In the genomic region with DNA sequence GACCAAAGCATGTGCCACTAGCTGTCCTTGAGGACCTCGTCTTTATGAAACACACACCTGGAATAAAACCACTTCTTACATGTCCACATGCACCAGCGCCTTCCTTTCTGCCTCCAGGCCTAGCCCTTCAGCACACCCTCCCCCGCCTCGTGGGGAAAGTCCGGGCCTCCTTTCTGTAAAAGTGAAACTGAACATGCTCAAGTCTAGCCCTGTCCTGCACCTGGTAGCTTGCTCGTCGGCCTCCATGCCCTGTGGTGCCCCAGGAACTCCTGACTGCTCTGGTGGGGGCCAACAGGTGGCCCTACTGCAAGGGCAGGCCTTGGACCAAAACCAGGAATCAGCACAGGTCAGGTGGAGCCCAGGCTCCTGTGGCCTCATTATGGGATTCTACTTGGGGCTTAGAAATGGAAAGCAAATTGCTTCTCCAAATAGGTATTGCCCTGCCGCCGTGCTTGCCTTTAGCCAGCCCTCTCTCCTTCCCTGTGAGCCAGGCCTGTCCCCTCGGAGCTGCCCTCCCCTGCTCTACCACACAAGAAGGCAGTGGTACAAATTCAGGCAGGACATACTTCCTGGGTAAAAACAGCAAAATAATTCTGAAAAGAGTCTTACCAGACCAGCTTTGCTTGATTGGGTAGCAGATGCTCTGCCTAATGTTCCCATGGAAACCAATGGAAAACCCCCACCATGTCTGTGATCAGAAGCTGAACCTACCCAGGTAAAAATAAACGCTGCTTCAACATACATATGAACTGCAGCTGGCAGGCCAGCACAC, we compare ENCODE assay signal across 8 cellular contexts. TPM values are rescaled to one million over a fixed set of nuclear protein-coding genes. Genes with fewer than 3 reads are reported as not detected.
DNase-seq lines count a peak whose midpoint lies in the region; ATAC-seq and TF ChIP-seq lines count a peak whose summit lies in the region.

No MANE protein-coding gene starts in this region.

- H3K4ac ChIP-seq in IMR-90 (ENCODE audit: low read depth, low read length), result no peak overlapping the region

- BruUV-seq in IMR-90 (replicated peaks; lab: Mats Ljungman, UMichigan), result no TSS peak

- no peak overlapping the region for H3K4me2 ChIP-seq in IMR-90 (ENCODE audit: low read depth, low read length)

- H3K27me3 ChIP-seq in GM06990 (replicated peaks; ENCODE audit: control insufficient read depth, insufficient read depth, low read length) (no peaks in the 10 kb centered on the region), IMR-90 (ENCODE audit: control insufficient read depth, insufficient read depth, low read length) (peaks cover 19% of the 10 kb centered on the region), mucosa of rectum (ENCODE audit: control insufficient read depth in 2 of 2, insufficient read depth in 2 of 2, low read length in 2 of 2) (no peaks in the 10 kb centered on the region), transverse colon (no peaks in the 10 kb centered on the region), psoas muscle (ENCODE audit: insufficient read depth in 3 of 3, low read length in 2 of 3) (peaks cover 0 to 1% (median 0%) of the 10 kb centered on the region in 3 donors)

- H2AFZ ChIP-seq in IMR-90 (replicated peaks; ENCODE audit: low read length, poor library complexity), result no peak overlapping the region

- TF ChIP-seq CTCF in GM06990 (IDR thresholded peaks at IDR 0.05; ENCODE audit: insufficient read depth, low read length, poor library complexity, severe bottlenecking) (no peak), IMR-90 (conservative IDR thresholded peaks at IDR 0.05; ENCODE audit: low read depth, low read length) (no peak), transverse colon (IDR thresholded peaks at IDR 0.05) (no peak), psoas muscle (IDR thresholded peaks at IDR 0.05) (no peak)

- no peak overlapping the region for H2BK15ac ChIP-seq in IMR-90 (ENCODE audit: low read depth, low read length)

- H3K9ac ChIP-seq in IMR-90 (ENCODE audit: low read depth, low read length) (no peak overlapping the region), mucosa of rectum (ENCODE audit: low read depth in 1 of 2, low read length in 2 of 2) (peak overlapping the region in 1 of 2 donors; percentile 24)

- H3K79me1 ChIP-seq in IMR-90 (ENCODE audit: low read depth in 1 of 2, low read length in 2 of 2), result no peaks in the 10 kb centered on the region

- no peak overlapping the region for H2BK20ac ChIP-seq in IMR-90 (ENCODE audit: low read depth, low read length)

- no peaks in the 10 kb centered on the region for H3K36me3 ChIP-seq in GM06990 (ENCODE audit: control insufficient read depth, insufficient read depth, low read length)
- H3K36me3 ChIP-seq in IMR-90 (ENCODE audit: control insufficient read depth, insufficient read depth, low read length), result no peaks in the 10 kb centered on the region
- no peaks in the 10 kb centered on the region for H3K36me3 ChIP-seq in mucosa of rectum (ENCODE audit: control insufficient read depth in 2 of 2, insufficient read depth in 2 of 2, low read length in 2 of 2)
- no peaks in the 10 kb centered on the region for H3K36me3 ChIP-seq in transverse colon
- H3K36me3 ChIP-seq in psoas muscle (ENCODE audit: insufficient read depth in 1 of 2, low read depth in 1 of 2), result no peaks in the 10 kb centered on the region

- no peak overlapping the region for H4K5ac ChIP-seq in IMR-90 (ENCODE audit: low read depth, low read length)

- peak overlapping the region; percentile 47 for H3K4me3 ChIP-seq in GM06990 (replicated peaks; ENCODE audit: low read depth, low read length)
- H3K4me3 ChIP-seq in IMR-90 (ENCODE audit: insufficient read depth, low read depth, low read length), result no peak overlapping the region
- peak overlapping the region; percentile 10 to 20 for H3K4me3 ChIP-seq in mucosa of rectum (ENCODE audit: low read length in 2 of 2)
- H3K4me3 ChIP-seq in transverse colon, result no peak overlapping the region
- H3K4me3 ChIP-seq in psoas muscle, result no peak overlapping the region

- H3K9me1 ChIP-seq in IMR-90 (ENCODE audit: insufficient read depth, low read length), result no peaks in the 10 kb centered on the region

- intact Hi-C loops in IMR-90 (cut with micrococcal nuclease), result no loop called here
- intact Hi-C loops in transverse colon (cut with DNase I; ENCODE audit: low total_unique reads), result loop anchor here (5.0 kb wide), 1 partner anchor 122 kb away; no protein-coding TSS in a partner anchor
- intact Hi-C loops in psoas muscle (cut with DNase I), result no loop called here

- H2AK5ac ChIP-seq in IMR-90 (ENCODE audit: low read depth, low read length), result no peak overlapping the region

- DNase-seq in GM06990 (ENCODE audit: extremely low read depth, insufficient read length) (peak; percentile 86), IMR-90 (peak; percentile 5), transverse colon (peak; percentile 75), KBM-7 (no peak), psoas muscle (no peak)
- DNase-seq in activated T-cell treated with anti-CD3 and anti-CD28 coated beads, Interleukin-2, amount 50 U/mL, for 48 hours, result peak; percentile 79 to 82

- ATAC-seq in GM21423 (IDR thresholded peaks at IDR 0.05; ENCODE audit: unreplicated experiment) (peak; percentile 90), IMR-90 (ENCODE audit: low read depth) (no peak), psoas muscle (no peak)

- 0 out of 2 replicates have a peak overlapping the region, but pooled peaks have one; percentile 1 for H3K14ac ChIP-seq in IMR-90 (replicated peaks; ENCODE audit: low read depth, low read length)

- H3K9me3 ChIP-seq in IMR-90 (ENCODE audit: control insufficient read depth, insufficient read depth, low read length), result no peaks in the 10 kb centered on the region
- no peaks in the 10 kb centered on the region for H3K9me3 ChIP-seq in mucosa of rectum (ENCODE audit: control insufficient read depth in 2 of 2, low read length in 2 of 2)
- no peaks in the 10 kb centered on the region for H3K9me3 ChIP-seq in transverse colon
- no peaks in the 10 kb centered on the region for H3K9me3 ChIP-seq in psoas muscle

- CTCF ChIA-PET in IMR-90 (lab: Yijun Ruan, JAX), result no interaction called here

- H3K4me1 ChIP-seq in IMR-90 (ENCODE audit: control insufficient read depth, insufficient read depth, low read length), result peaks cover 7% of the 10 kb centered on the region
- peaks cover 3 to 10% of the 10 kb centered on the region in 2 donors for H3K4me1 ChIP-seq in mucosa of rectum (ENCODE audit: control insufficient read depth in 2 of 2, insufficient read depth in 2 of 2, low read length in 2 of 2)
- H3K4me1 ChIP-seq in transverse colon, result peaks cover 0 to 11% (median 5%) of the 10 kb centered on the region in 4 donors
- no peaks in the 10 kb centered on the region for H3K4me1 ChIP-seq in psoas muscle

- H3K27ac ChIP-seq in IMR-90 (ENCODE audit: insufficient read depth, low read length) (no peak overlapping the region), mucosa of rectum (ENCODE audit: low read depth in 2 of 2, low read length in 2 of 2) (peak overlapping the region in 1 of 2 donors; percentile 38), transverse colon (peak overlapping the region in 2 of 4 donors; percentile 23 to 38), psoas muscle (no peak overlapping the region)

- no peak overlapping the region for H4K8ac ChIP-seq in IMR-90 (ENCODE audit: low read depth in 2 of 2, low read length in 2 of 2)

- H3K56ac ChIP-seq in IMR-90 (ENCODE audit: extremely low read depth, insufficient read depth, low read length), result no peak overlapping the region

- H3K23ac ChIP-seq in IMR-90 (ENCODE audit: low read depth, low read length), result no peak overlapping the region

- no peak overlapping the region for H2BK120ac ChIP-seq in IMR-90 (ENCODE audit: low read depth, low read length)

- H4K20me1 ChIP-seq in IMR-90 (ENCODE audit: insufficient read depth, low read length), result no peaks in the 10 kb centered on the region

- 72% methylated on average over 7 of the region's 11 CpGs; no CpG with 5 or more reads in 1 of the 2 experiments for WGBS in IMR-90 (ENCODE audit: extremely low coverage in 2 of 2, insufficient read length in 1 of 2), 2 experiments
- WGBS in transverse colon (ENCODE audit: low coverage in 1 of 2), 2 donors, result 56 to 71% methylated on average over 2 to 11 of the region's 11 CpGs
- WGBS in psoas muscle, 3 donors, result 71 to 76% (median 73%) methylated on average over 11 of the region's 11 CpGs

- no peak overlapping the region for H2AK9ac ChIP-seq in IMR-90 (replicated peaks; ENCODE audit: low read depth, low read length, poor library complexity)

- H2BK5ac ChIP-seq in IMR-90 (ENCODE audit: low read depth, low read length, poor library complexity, severe bottlenecking), result no peak overlapping the region

- no peak overlapping the region for H4K91ac ChIP-seq in IMR-90 (ENCODE audit: insufficient read depth, low read depth, low read length)

- no peak for TF ChIP-seq RAD21 in IMR-90 (IDR thresholded peaks at IDR 0.05; ENCODE audit: low read length)

- dilution Hi-C loops in IMR-90 (cut with HindIII; ENCODE audit: low sequenced_read_pairs, unreplicated experiment), result no loop called here

- POLR2A ChIA-PET in IMR-90 (lab: Charles Lee; ENCODE audit: unreplicated experiment), result no interaction called here

- TF ChIP-seq POLR2A in IMR-90 (IDR thresholded peaks at IDR 0.05; ENCODE audit: low read depth, low read length) (no peak), transverse colon (IDR thresholded peaks at IDR 0.05) (no peak)

- in situ Hi-C loops in IMR-90 (cut with MboI; ENCODE audit: low sequenced_read_pairs), result loop anchor here (5.0 kb wide), 1 partner anchor 102 kb away; no protein-coding TSS in a partner anchor
- in situ Hi-C loops in transverse colon (cut with MboI; ENCODE audit: low pct_ligation_motif_present in 1 of 4, low pct_unique_long_range_greater_than_20kb in 1 of 4, low sequenced_read_pairs in 3 of 4), result no loop called here
- in situ Hi-C loops in KBM-7 (cut with MboI; ENCODE audit: low pct_unique_long_range_greater_than_20kb, low sequenced_read_pairs), result no loop called here

- no peak overlapping the region for H3K18ac ChIP-seq in IMR-90 (ENCODE audit: low read depth, low read length)

- TF ChIP-seq EP300 in transverse colon (IDR thresholded peaks at IDR 0.05; ENCODE audit: low read depth), result no peak

TF ChIP-seq in IMR-90, 13 proteins besides CTCF, POLR2A, EP300 and RAD21 (continues in another document):
- TF ChIP-seq CEBPB (IDR thresholded peaks at IDR 0.05; ENCODE audit: low read depth, low read length), result no peak

RNA-seq across cellular contexts. Expression of gene ERH, which starts 43.5 kb away (rescaled TPM):
- total RNA-seq in IMR-90 (2012; rRNA removed) (64.2 and 189 TPM in 2 replicates), transverse colon (10 to 100 TPM; 11.6 to 52.7 (median 30.4) TPM), psoas muscle (100 to 1,000 TPM in 2 of 4 donors, 10 to 100 TPM in 2; 86.2 to 115 (median 103) TPM)
- polyA plus RNA-seq in IMR-90 (2012; rRNA removed) (128 and 150 TPM in 2 replicates), psoas muscle (100 to 1,000 TPM in 2 of 3 donors, 10 to 100 TPM in 1; 76.9 to 130 (median 111) TPM)
- polyA plus RNA-seq in IMR-90 (2012; cell fraction: cytosol; rRNA removed), result 69.6 and 77.4 TPM in 2 replicates
- polyA plus RNA-seq in IMR-90 (2012; cell fraction: nucleus; rRNA removed; ENCODE audit: low replicate concordance), result 10.6 and 38.1 TPM in 2 replicates

RNA-seq across cellular contexts. Expression of gene SLC39A9, which starts 43.9 kb away (rescaled TPM):
- 137 and 168 TPM in 2 replicates for total RNA-seq in IMR-90 (2012; rRNA removed)
- 33.1 and 41.4 TPM in 2 replicates for polyA plus RNA-seq in IMR-90 (2012; rRNA removed)
- polyA plus RNA-seq in IMR-90 (2012; cell fraction: cytosol; rRNA removed), result 19.5 and 28.5 TPM in 2 replicates
- polyA plus RNA-seq in IMR-90 (2012; cell fraction: nucleus; rRNA removed; ENCODE audit: low replicate concordance), result 16.3 and 29.5 TPM in 2 replicates
- 100 to 1,000 TPM in 1 of 4 donors, 10 to 100 TPM in 3; 24.5 to 103 (median 72.2) TPM for total RNA-seq in transverse colon
- total RNA-seq in psoas muscle, result 10 to 100 TPM; 11.8 to 16.7 (median 14.9) TPM
- polyA plus RNA-seq in psoas muscle, result 10 to 100 TPM in 2 of 3 donors, 1 to 10 TPM in 1; 6.1 to 19.8 (median 19.2) TPM

Comparison
In these comparisons a context has a peak if more than half of its experiments do, and no peak if none do; other contexts are left out.
1. DNase-seq: peak in GM06990 (single experiment), IMR-90 (single experiment), activated T-cell treated with anti-CD3 and anti-CD28 coated beads, Interleukin-2, amount 50 U/mL, for 48 hours (2 of 2) and transverse colon (single experiment); none in KBM-7 (single experiment) and psoas muscle (0 of 2).
2. H3K4me3 ChIP-seq: peak in GM06990 (single experiment) and mucosa of rectum (2 of 2); none in IMR-90 (single experiment), transverse colon (0 of 4) and psoas muscle (single experiment).